Comparison of ENCODE assay signal across 1 cellular context in the genomic region with DNA sequence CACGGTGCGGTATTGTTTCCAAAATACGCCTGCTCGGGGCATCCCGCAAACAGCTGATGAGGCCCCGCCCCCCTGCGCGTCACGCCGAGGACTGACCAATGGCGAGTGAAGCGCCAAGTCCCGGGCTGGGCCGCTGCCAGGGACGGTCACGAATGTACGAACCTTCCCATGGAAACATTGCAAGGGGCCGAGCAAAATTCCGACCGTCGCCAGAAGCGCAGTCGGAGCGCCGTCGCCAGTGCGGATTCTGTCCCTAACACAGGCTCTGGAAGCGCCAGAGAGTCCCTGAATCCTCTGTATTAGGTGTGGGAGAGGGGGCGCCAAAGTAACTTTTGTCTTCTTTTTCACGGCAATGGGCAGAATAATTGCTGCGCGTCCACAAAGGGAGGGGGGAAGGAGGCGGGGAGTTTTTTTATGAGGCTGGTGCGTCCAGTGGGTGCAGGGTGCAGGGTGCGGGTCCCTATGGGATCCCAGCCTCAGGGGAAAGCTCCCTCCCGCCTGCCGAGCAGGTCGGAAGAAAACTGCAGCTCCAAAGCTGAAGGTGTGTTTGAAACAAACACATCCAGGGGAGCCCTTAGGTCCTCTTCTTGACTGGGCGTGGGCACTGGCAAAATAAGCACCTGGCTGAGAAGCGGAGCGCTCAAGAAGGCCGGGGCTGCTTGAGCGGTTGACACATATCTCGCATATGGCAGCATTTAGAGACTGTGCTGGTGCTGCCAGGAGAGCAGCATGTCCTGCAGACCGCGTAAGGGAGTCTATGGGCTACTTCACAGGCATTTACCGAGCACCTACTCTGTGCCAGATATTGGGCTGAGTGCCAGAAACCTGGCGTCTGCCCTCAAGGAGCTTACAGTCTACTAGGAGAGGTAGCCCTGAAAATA.
TF ChIP-seq lines count a peak whose summit lies in the region.

Gene BMF, minus strand, starts transcription at position 25 of the 881 bp plus-strand sequence. CDS start 2,793 bp downstream, outside the sequence.

TF ChIP-seq in HEK293, 187 proteins besides CTCF, POLR2A, EP300 and RAD21 (continued from another document and continues in another):
- no peak for TF ChIP-seq RBAK (tag by site-specific recombination; IDR thresholded peaks at IDR 0.05)
- peak; percentile 79 for TF ChIP-seq ZEB2 (tag by site-specific recombination; IDR thresholded peaks at IDR 0.05)
- TF ChIP-seq SALL2 (tag by site-specific recombination; IDR thresholded peaks at IDR 0.05; ENCODE audit: borderline replicate concordance), result no peak
- no peak for TF ChIP-seq ZNF416 (tag by site-specific recombination; IDR thresholded peaks at IDR 0.05)
- TF ChIP-seq ZNF223 (tag by site-specific recombination; IDR thresholded peaks at IDR 0.05), result no peak
- no peak for TF ChIP-seq ZNF560 (tag by site-specific recombination; IDR thresholded peaks at IDR 0.05; ENCODE audit: borderline replicate concordance)
- TF ChIP-seq, protein P1, sequence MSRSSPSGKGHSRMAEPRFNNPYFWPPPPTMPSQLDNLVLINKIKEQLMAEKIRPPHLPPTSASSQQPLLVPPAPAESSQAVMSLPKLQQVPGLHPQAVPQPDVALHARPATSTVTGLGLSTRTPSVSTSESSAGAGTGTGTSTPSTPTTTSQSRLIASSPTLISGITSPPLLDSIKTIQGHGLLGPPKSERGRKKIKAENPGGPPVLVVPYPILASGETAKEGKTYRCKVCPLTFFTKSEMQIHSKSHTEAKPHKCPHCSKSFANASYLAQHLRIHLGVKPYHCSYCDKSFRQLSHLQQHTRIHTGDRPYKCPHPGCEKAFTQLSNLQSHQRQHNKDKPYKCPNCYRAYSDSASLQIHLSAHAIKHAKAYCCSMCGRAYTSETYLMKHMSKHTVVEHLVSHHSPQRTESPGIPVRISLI (tag by site-specific recombination; IDR thresholded peaks at IDR 0.05), result peak; percentile 75
- no peak for TF ChIP-seq ZNF311 (tag by site-specific recombination; IDR thresholded peaks at IDR 0.05; ENCODE audit: borderline replicate concordance)
- peak; percentile 54 for TF ChIP-seq SP3 (tag by site-specific recombination; IDR thresholded peaks at IDR 0.05)
- no peak for TF ChIP-seq ZNF138 (tag by site-specific recombination; IDR thresholded peaks at IDR 0.05; ENCODE audit: borderline replicate concordance)
- no peak for TF ChIP-seq ZNF658 (tag by site-specific recombination; IDR thresholded peaks at IDR 0.05)
- no peak; the same call in 1 of the 2 replicates for TF ChIP-seq ZNF654 (tag by site-specific recombination; IDR thresholded peaks at IDR 0.05; ENCODE audit: low read depth)
- no peak for TF ChIP-seq SCRT1 (tag by site-specific recombination; IDR thresholded peaks at IDR 0.05; ENCODE audit: borderline replicate concordance)
- no peak for TF ChIP-seq ZNF214 (tag by site-specific recombination; IDR thresholded peaks at IDR 0.05; ENCODE audit: borderline replicate concordance)
- TF ChIP-seq ZNF791 (tag by site-specific recombination; IDR thresholded peaks at IDR 0.05), result no peak
- TF ChIP-seq ZNF670 (tag by site-specific recombination; IDR thresholded peaks at IDR 0.05; ENCODE audit: low read depth), result no peak
- no peak for TF ChIP-seq ZNF777 (tag by site-specific recombination; IDR thresholded peaks at IDR 0.05; ENCODE audit: borderline replicate concordance)
- TF ChIP-seq ZNF558 (tag by site-specific recombination; IDR thresholded peaks at IDR 0.05), result peak; percentile 76; the same call in 1 of the 2 replicates
- TF ChIP-seq ZNF585B (tag by site-specific recombination; IDR thresholded peaks at IDR 0.05), result no peak
- TF ChIP-seq, protein P2, sequence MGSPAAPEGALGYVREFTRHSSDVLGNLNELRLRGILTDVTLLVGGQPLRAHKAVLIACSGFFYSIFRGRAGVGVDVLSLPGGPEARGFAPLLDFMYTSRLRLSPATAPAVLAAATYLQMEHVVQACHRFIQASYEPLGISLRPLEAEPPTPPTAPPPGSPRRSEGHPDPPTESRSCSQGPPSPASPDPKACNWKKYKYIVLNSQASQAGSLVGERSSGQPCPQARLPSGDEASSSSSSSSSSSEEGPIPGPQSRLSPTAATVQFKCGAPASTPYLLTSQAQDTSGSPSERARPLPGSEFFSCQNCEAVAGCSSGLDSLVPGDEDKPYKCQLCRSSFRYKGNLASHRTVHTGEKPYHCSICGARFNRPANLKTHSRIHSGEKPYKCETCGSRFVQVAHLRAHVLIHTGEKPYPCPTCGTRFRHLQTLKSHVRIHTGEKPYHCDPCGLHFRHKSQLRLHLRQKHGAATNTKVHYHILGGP (tag by site-specific recombination; IDR thresholded peaks at IDR 0.05), result no peak
- TF ChIP-seq ZNF391 (tag by site-specific recombination; IDR thresholded peaks at IDR 0.05; ENCODE audit: borderline replicate concordance, low read depth), result peak; percentile 72; the same call in 1 of the 2 replicates
- TF ChIP-seq ZBTB26 (tag by site-specific recombination; optimal IDR thresholded peaks at IDR 0.05), result peak; percentile 72
- TF ChIP-seq ZNF843 (tag by site-specific recombination; IDR thresholded peaks at IDR 0.05), result 0 out of 2 replicates have a peak, but pooled peaks have one; percentile 33
- peak; percentile 25; the same call in 1 of the 2 replicates for TF ChIP-seq ZNF394 (tag by site-specific recombination; IDR thresholded peaks at IDR 0.05; ENCODE audit: borderline replicate concordance)
- TF ChIP-seq ZNF350 (tag by site-specific recombination; IDR thresholded peaks at IDR 0.05), result no peak
- TF ChIP-seq ZNF274 (IDR thresholded peaks at IDR 0.05; ENCODE audit: low read length), result no peak
- no peak for TF ChIP-seq ZNF274 (tag by site-specific recombination; IDR thresholded peaks at IDR 0.05; ENCODE audit: borderline replicate concordance)
- TF ChIP-seq GFI1B (tag by site-specific recombination; IDR thresholded peaks at IDR 0.05), result no peak
- peak; percentile 46 for TF ChIP-seq HOXD13 (CRISPR knock-in tag; IDR thresholded peaks at IDR 0.05; ENCODE audit: borderline replicate concordance)
- peak; percentile 22; the same call in 1 of the 2 replicates for TF ChIP-seq ZSCAN23 (tag by site-specific recombination; IDR thresholded peaks at IDR 0.05)
- no peak for TF ChIP-seq ZNF146 (tag by site-specific recombination; IDR thresholded peaks at IDR 0.05)
- no peak for TF ChIP-seq ZBTB7A (tag by site-specific recombination; IDR thresholded peaks at IDR 0.05; ENCODE audit: low read depth)
- TF ChIP-seq ZNF248 (tag by site-specific recombination; IDR thresholded peaks at IDR 0.05), result no peak
- TF ChIP-seq OSR2 (tag by site-specific recombination; IDR thresholded peaks at IDR 0.05), result no peak
- TF ChIP-seq AEBP2 (tag by site-specific recombination; IDR thresholded peaks at IDR 0.05; ENCODE audit: borderline replicate concordance), result no peak
- no peak for TF ChIP-seq ZFP37 (tag by site-specific recombination; IDR thresholded peaks at IDR 0.05)
- TF ChIP-seq ZNF239 (tag by site-specific recombination; IDR thresholded peaks at IDR 0.05), result no peak
- 0 out of 2 replicates have a peak, but pooled peaks have one; percentile 42 for TF ChIP-seq ZNF76 (tag by site-specific recombination; IDR thresholded peaks at IDR 0.05; ENCODE audit: borderline replicate concordance, low read depth)
- TF ChIP-seq, protein P3, sequence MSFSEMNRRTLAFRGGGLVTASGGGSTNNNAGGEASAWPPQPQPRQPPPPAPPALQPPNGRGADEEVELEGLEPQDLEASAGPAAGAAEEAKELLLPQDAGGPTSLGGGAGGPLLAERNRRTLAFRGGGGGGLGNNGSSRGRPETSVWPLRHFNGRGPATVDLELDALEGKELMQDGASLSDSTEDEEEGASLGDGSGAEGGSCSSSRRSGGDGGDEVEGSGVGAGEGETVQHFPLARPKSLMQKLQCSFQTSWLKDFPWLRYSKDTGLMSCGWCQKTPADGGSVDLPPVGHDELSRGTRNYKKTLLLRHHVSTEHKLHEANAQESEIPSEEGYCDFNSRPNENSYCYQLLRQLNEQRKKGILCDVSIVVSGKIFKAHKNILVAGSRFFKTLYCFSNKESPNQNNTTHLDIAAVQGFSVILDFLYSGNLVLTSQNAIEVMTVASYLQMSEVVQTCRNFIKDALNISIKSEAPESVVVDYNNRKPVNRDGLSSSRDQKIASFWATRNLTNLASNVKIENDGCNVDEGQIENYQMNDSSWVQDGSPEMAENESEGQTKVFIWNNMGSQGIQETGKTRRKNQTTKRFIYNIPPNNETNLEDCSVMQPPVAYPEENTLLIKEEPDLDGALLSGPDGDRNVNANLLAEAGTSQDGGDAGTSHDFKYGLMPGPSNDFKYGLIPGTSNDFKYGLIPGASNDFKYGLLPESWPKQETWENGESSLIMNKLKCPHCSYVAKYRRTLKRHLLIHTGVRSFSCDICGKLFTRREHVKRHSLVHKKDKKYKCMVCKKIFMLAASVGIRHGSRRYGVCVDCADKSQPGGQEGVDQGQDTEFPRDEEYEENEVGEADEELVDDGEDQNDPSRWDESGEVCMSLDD (tag by site-specific recombination; IDR thresholded peaks at IDR 0.05), result 0 out of 2 replicates have a peak, but pooled peaks have one; percentile 15
- TF ChIP-seq ELK4 (IDR thresholded peaks at IDR 0.05; ENCODE audit: borderline replicate concordance, low read depth, low read length), result no peak
- TF ChIP-seq EGR2 (tag by site-specific recombination; IDR thresholded peaks at IDR 0.05; ENCODE audit: low read depth), result peak; percentile 69
- TF ChIP-seq ZNF549 (tag by site-specific recombination; IDR thresholded peaks at IDR 0.05), result no peak
- TF ChIP-seq ZNF404 (tag by site-specific recombination; IDR thresholded peaks at IDR 0.05), result no peak
- TF ChIP-seq ZNF211 (tag by site-specific recombination; IDR thresholded peaks at IDR 0.05; ENCODE audit: low read depth), result no peak
- no peak for TF ChIP-seq ZNF707 (tag by site-specific recombination; IDR thresholded peaks at IDR 0.05)
- TF ChIP-seq ZNF518A (tag by site-specific recombination; conservative IDR thresholded peaks at IDR 0.05; ENCODE audit: low read depth), result no peak
